Comparison of ENCODE assay signal across 10 cellular contexts in genomic region chr15:99057697-99058420, GRCh38. TPM values are rescaled to one million over a fixed set of nuclear protein-coding genes. Genes with fewer than 3 reads are reported as not detected.
DNase-seq lines count a peak whose midpoint lies in the region; ATAC-seq and TF ChIP-seq lines count a peak whose summit lies in the region.
"Had no signal": no experiment of that assay in that cellular context is flagged by ENCODE, and none has a peak within 500 bp of the region (broad histone marks: within the 10 kb centered on the region; RNA-seq: fewer than 3 reads in every experiment).

No MANE protein-coding gene starts in this region.

- intact Hi-C loops in mammary epithelial cell (cut with micrococcal nuclease) = loop anchor here (5.0 to 10.0 kb wide), 3 partner anchors 113 to 616 kb away; no protein-coding TSS in a partner anchor
- intact Hi-C loops in naive thymus-derived CD4-positive, alpha-beta T cell (cut with micrococcal nuclease) = loop anchor here (2.0 to 10.0 kb wide), 5 partner anchors 41 to 541 kb away; no protein-coding TSS in a partner anchor

- no peak for TF ChIP-seq CTCF in mammary epithelial cell (conservative IDR thresholded peaks at IDR 0.05 in 1 of 2, IDR thresholded peaks at IDR 0.05 in 1 of 2; ENCODE audit: extremely low read depth in 1 of 2, insufficient read depth in 1 of 2, low read depth in 1 of 2, low read length in 2 of 2)

- H3K79me2 ChIP-seq in ACC112 (ENCODE audit: control insufficient read depth, insufficient read depth, low read length, unreplicated experiment) = no peaks in the 10 kb centered on the region
- H3K79me2 ChIP-seq in GM23248 (ENCODE audit: insufficient read depth) = no peaks in the 10 kb centered on the region
- no peaks in the 10 kb centered on the region for H3K79me2 ChIP-seq in mammary epithelial cell (ENCODE audit: insufficient read depth, low read length)

- BruUV-seq in mammary epithelial cell (replicated peaks; lab: Mats Ljungman, UMichigan) = no TSS peak

- peaks cover 16% of the 10 kb centered on the region; the same call in 1 of the 2 replicates for H3K27me3 ChIP-seq in ACC112 (ENCODE audit: insufficient read depth, low read length)
- no peaks in the 10 kb centered on the region for H3K27me3 ChIP-seq in GM23248 (replicated peaks; ENCODE audit: insufficient read depth)
- no peaks in the 10 kb centered on the region for H3K27me3 ChIP-seq in mammary epithelial cell (ENCODE audit: insufficient read depth, low read length)
- H3K27me3 ChIP-seq in naive thymus-derived CD4-positive, alpha-beta T cell (ENCODE audit: control insufficient read depth in 2 of 2, insufficient read depth in 2 of 2, low read length in 2 of 2) = peaks cover 0 to 18% of the 10 kb centered on the region in 2 donors

- no peak for ATAC-seq in naive thymus-derived CD4-positive, alpha-beta T cell

- H3K4me3 ChIP-seq in ACC112 (ENCODE audit: low read depth, low read length) (peak overlapping the region; percentile 79; the same call in 1 of the 2 replicates), GM23248 (no peak overlapping the region), mammary epithelial cell (replicated peaks in 1 of 3; ENCODE audit: insufficient read depth in 1 of 3, low read depth in 2 of 3, low read length in 3 of 3) (no peak overlapping the region)
- H3K4me3 ChIP-seq in naive thymus-derived CD4-positive, alpha-beta T cell (ENCODE audit: low read length) = no peak overlapping the region

- dilution Hi-C loops in mammary epithelial cell (cut with HindIII; ENCODE audit: low sequenced_read_pairs) = loop anchor here (10.0 kb wide), 1 partner anchor 133 kb away; no protein-coding TSS in a partner anchor

- no peak overlapping the region for H3K4me2 ChIP-seq in GM23248 (ENCODE audit: unreplicated experiment)
- H3K4me2 ChIP-seq in mammary epithelial cell (ENCODE audit: insufficient read depth, low read depth, low read length) = no peak overlapping the region

- H3K9ac ChIP-seq in GM23248 (no peak overlapping the region), mammary epithelial cell (ENCODE audit: insufficient read depth, low read length) (no peak overlapping the region)

- H3K27ac ChIP-seq in ACC112 (ENCODE audit: low read depth, low read length) (no peak overlapping the region), GM23248 (no peak overlapping the region), mammary epithelial cell (ENCODE audit: insufficient read depth, low read depth, low read length) (no peak overlapping the region)
- H3K27ac ChIP-seq in naive thymus-derived CD4-positive, alpha-beta T cell (ENCODE audit: low read depth, low read length) = no peak overlapping the region

- no peaks in the 10 kb centered on the region for H3K9me3 ChIP-seq in GM23248 (ENCODE audit: low read depth)
- H3K9me3 ChIP-seq in mammary epithelial cell (replicated peaks; ENCODE audit: insufficient read depth, low read length) = no peaks in the 10 kb centered on the region
- H3K9me3 ChIP-seq in naive thymus-derived CD4-positive, alpha-beta T cell (ENCODE audit: control insufficient read depth in 2 of 3, low read length in 3 of 3) = no peaks in the 10 kb centered on the region

- H3K36me3 Mint-ChIP-seq in naive thymus-derived CD4-positive, alpha-beta T cell = peaks cover 0 to 3% (median 0%) of the 10 kb centered on the region in 5 donors

- H3K36me3 ChIP-seq in ACC112 (ENCODE audit: insufficient read depth, low read length) = no peaks in the 10 kb centered on the region
- no peaks in the 10 kb centered on the region for H3K36me3 ChIP-seq in GM23248 (ENCODE audit: low read depth)
- no peaks in the 10 kb centered on the region for H3K36me3 ChIP-seq in mammary epithelial cell (ENCODE audit: insufficient read depth, low read length)
- H3K36me3 ChIP-seq in naive thymus-derived CD4-positive, alpha-beta T cell (ENCODE audit: control insufficient read depth in 2 of 3, insufficient read depth in 3 of 3, low read length in 3 of 3) = no peaks in the 10 kb centered on the region

- WGBS in GM23248 (ENCODE audit: low coverage in 1 of 2, low lambda C conversion rate in 2 of 2, missing lambda C conversion rate in 2 of 2), 2 experiments = 81 to 87% methylated on average over 20 of the region's 20 CpGs
- WGBS in mammary epithelial cell (ENCODE audit: low coverage, missing lambda C conversion rate) = 26% methylated on average over 18 of the region's 20 CpGs

- no peak overlapping the region for H2AFZ ChIP-seq in ACC112 (ENCODE audit: low read length, unreplicated experiment)
- peak overlapping the region; percentile 84; the same call in 1 of the 2 replicates for H2AFZ ChIP-seq in GM23248
- H2AFZ ChIP-seq in mammary epithelial cell (ENCODE audit: low read depth, low read length) = peak overlapping the region; percentile 85

- in situ Hi-C loops in GM23248 (cut with MboI) (loop anchor here (25.0 kb wide), 1 partner anchor 396 kb away; no protein-coding TSS in a partner anchor), mammary epithelial cell (cut with MboI; ENCODE audit: low sequenced_read_pairs in 2 of 2) (loop anchor here in 1 of 2 donors (25.0 kb wide), 1 partner anchor 171 kb away; no protein-coding TSS in a partner anchor)

- H3K4me1 Mint-ChIP-seq in naive thymus-derived CD4-positive, alpha-beta T cell = peaks cover 0 to 14% (median 8%) of the 10 kb centered on the region in 7 donors

- H3K9me2 ChIP-seq in GM23248 (ENCODE audit: insufficient read depth) = no peaks in the 10 kb centered on the region

- H3K4me3 Mint-ChIP-seq in naive thymus-derived CD4-positive, alpha-beta T cell = peak overlapping the region; percentile 65 to 83 (median 75)

- DNase-seq in GM23248 (no peak), mammary epithelial cell (no peak), NCI-H146 treated with DMSO at 0.1 percent for 48 hours (lab: John Stamatoyannopoulos, UW; ENCODE audit: unreplicated experiment) (no peak), NCI-H446 (lab: John Stamatoyannopoulos, UW) (no peak), activated gamma-delta T cell (lab: John Stamatoyannopoulos, UW) (no peak), activated gamma-delta T cell treated with Interleukin-2 at 50 U/mL for 16 hours (no peak)
- no peak for DNase-seq in naive thymus-derived CD4-positive, alpha-beta T cell

- peak overlapping the region in 1 of 9 donors; percentile 30 for H3K27ac Mint-ChIP-seq in naive thymus-derived CD4-positive, alpha-beta T cell

- peaks cover 0 to 2% (median 0%) of the 10 kb centered on the region in 11 donors for H3K9me3 Mint-ChIP-seq in naive thymus-derived CD4-positive, alpha-beta T cell

- no peaks in the 10 kb centered on the region for H4K20me1 ChIP-seq in GM23248 (ENCODE audit: insufficient read depth)
- no peaks in the 10 kb centered on the region for H4K20me1 ChIP-seq in mammary epithelial cell (ENCODE audit: insufficient read depth, low read length)

- peaks cover 34 to 53% (median 41%) of the 10 kb centered on the region in 5 donors for H3K27me3 Mint-ChIP-seq in naive thymus-derived CD4-positive, alpha-beta T cell

- CTCF ChIA-PET in mammary epithelial cell (lab: Charles Lee; ENCODE audit: low non-redundant PET) = interaction anchor here (0.6 kb wide), 1 partner anchor 47 kb away, joined by 3 read pairs; the partner anchor contains the start of gene SYNM
- CTCF ChIA-PET in naive thymus-derived CD4-positive, alpha-beta T cell (lab: Charles Lee) = interaction anchor here (0.6 to 1.3 kb wide), 4 partner anchors 8 to 615 kb away, joined by 3 to 5 read pairs (median 4); no protein-coding TSS in a partner anchor

- H3F3A ChIP-seq in GM23248 (ENCODE audit: insufficient read depth) = no peaks in the 10 kb centered on the region

- H3K4me1 ChIP-seq in ACC112 (ENCODE audit: control insufficient read depth, insufficient read depth, low read length, unreplicated experiment) (no peaks in the 10 kb centered on the region), GM23248 (ENCODE audit: insufficient read depth) (0 out of 2 replicates have a peak, but pooled peaks cover 3% of the 10 kb centered on the region), mammary epithelial cell (ENCODE audit: insufficient read depth, low read length) (peaks cover 7% of the 10 kb centered on the region)
- H3K4me1 ChIP-seq in naive thymus-derived CD4-positive, alpha-beta T cell (ENCODE audit: control insufficient read depth in 2 of 2, insufficient read depth in 2 of 2, low read length in 2 of 2) = peaks cover 0 to 3% of the 10 kb centered on the region in 2 donors

- POLR2A ChIA-PET in naive thymus-derived CD4-positive, alpha-beta T cell (lab: Charles Lee) = no interaction called here

RNA-seq across cellular contexts. Expression of gene SYNM, which starts 47.0 kb away (rescaled TPM):
- total RNA-seq in GM23248 (2014; rRNA removed; shearing (Covaris generic)) = 0.97 and 1.6 TPM in 2 replicates
- polyA plus RNA-seq in GM23248 (2016; fragmentation: Nextera tagmentation; extraction: Ambion mirVana) (0.15 and 0.18 TPM in 2 replicates), mammary epithelial cell (0.31 TPM)
- total RNA-seq in mammary epithelial cell = 1 to 10 TPM in 1 of 2 donors, under 1 TPM in 1; 0.82 to 4.3 TPM
- polyA minus RNA-seq in mammary epithelial cell = 4.4 TPM
- 1 to 10 TPM in 4 of 5 experiments, under 1 TPM in 1; 0.53 to 6.0 (median 2.2) TPM for total RNA-seq in naive thymus-derived CD4-positive, alpha-beta T cell
- polyA plus RNA-seq in naive thymus-derived CD4-positive, alpha-beta T cell = under 1 TPM; 0.17 to 0.21 TPM

RNA-seq across cellular contexts. Expression of gene PGPEP1L, which starts 50.3 kb away (rescaled TPM):
- total RNA-seq in GM23248 (2014; rRNA removed; shearing (Covaris generic)) = not detected in 2 replicates
- polyA plus RNA-seq in GM23248 (2016; fragmentation: Nextera tagmentation; extraction: Ambion mirVana) = not detected in 2 replicates
- not detected for total RNA-seq in mammary epithelial cell
- not detected for polyA plus RNA-seq in mammary epithelial cell
- polyA minus RNA-seq in mammary epithelial cell = not detected
- total RNA-seq in naive thymus-derived CD4-positive, alpha-beta T cell = not detected
- not detected for polyA plus RNA-seq in naive thymus-derived CD4-positive, alpha-beta T cell
- total RNA-seq: M059J; T-helper 2 cell treated with Interferon-gamma antibody and Interleukin-4, amounts not matched to agents 100 ng/mL and 5 ng/mL, for 36 hours had no signal
